Comparison of ENCODE assay signal across 8 cellular contexts in the genomic region with DNA sequence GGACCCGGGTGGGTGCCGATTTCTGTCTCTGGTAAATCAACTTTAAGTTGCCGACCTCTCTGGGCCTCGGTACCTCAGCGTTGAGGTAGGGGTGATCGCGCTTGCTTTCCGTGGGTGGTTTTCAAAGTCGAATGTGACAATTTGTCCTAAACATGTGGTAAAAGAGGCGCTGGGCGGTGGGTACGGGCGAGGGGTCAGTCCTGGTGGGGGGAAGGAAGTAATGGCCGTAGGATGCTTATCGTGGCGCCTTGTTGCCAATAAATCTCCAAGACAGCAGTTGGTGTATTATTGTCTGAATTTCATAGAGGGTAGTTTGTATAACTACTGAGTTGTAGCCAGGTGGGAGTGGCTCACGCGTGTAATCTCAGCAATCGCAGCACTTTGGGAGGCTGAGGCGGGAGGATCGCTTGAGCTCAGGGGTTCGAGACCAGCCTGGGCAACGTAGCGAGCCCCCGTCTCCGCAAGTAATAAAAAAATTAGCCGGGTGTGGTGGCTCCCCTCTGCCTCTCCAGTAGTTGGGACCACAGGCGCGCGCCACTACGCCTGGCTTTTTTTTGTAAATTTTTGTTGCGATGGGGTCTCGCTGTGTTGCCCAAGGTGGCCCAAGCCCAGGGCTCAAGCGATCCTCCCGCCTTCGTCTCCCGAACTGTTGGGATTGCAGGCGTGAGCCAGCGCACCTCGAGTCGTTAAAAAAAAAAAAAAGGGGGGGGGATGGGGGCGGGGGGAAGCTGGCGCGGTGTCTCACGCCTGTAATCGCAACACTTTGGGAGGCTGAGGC. TPM values are rescaled to one million over a fixed set of nuclear protein-coding genes. Genes with fewer than 3 reads are reported as not detected.
DNase-seq lines count a peak whose midpoint lies in the region; ATAC-seq, FAIRE-seq and TF ChIP-seq lines count a peak whose summit lies in the region.

No MANE protein-coding gene starts in this region.

- no peaks in the 10 kb centered on the region for H3K9me3 ChIP-seq in HUES64 (ENCODE audit: insufficient read depth, low read depth, low read length)
- H3K9me3 ChIP-seq in mononuclear cell (ENCODE audit: low read depth, low read length), result no peaks in the 10 kb centered on the region

- ATAC-seq in HG03460 (IDR thresholded peaks at IDR 0.05; ENCODE audit: unreplicated experiment), result no peak

- peaks cover 6% of the 10 kb centered on the region; the same call in 1 of the 2 replicates for H3K4me1 ChIP-seq in HUES64 (ENCODE audit: insufficient read depth, low read length)
- peaks cover 36% of the 10 kb centered on the region for H3K4me1 ChIP-seq in mononuclear cell (ENCODE audit: insufficient read depth, low read length)

- H3K36me3 ChIP-seq in HUES64 (ENCODE audit: insufficient read depth, low read length) (peaks cover 28% of the 10 kb centered on the region), bronchial epithelial cell (ENCODE audit: control insufficient read depth, insufficient read depth, low read length) (peaks cover 9% of the 10 kb centered on the region)

- 39% methylated on average over 46 of the region's 46 CpGs for WGBS in HUES64

- H3K9ac ChIP-seq in HUES64 (ENCODE audit: low read depth, low read length), result peak overlapping the region; percentile 98

- H3K27me3 ChIP-seq in HUES64 (ENCODE audit: insufficient read depth, low read length) (no peaks in the 10 kb centered on the region), bronchial epithelial cell (ENCODE audit: control insufficient read depth, insufficient read depth, low read length) (no peaks in the 10 kb centered on the region), mononuclear cell (ENCODE audit: insufficient read depth, low read length) (no peaks in the 10 kb centered on the region)

- peak; percentile 23 for DNase-seq in COLO668 (lab: John Stamatoyannopoulos, UW; ENCODE audit: unreplicated experiment)
- no peak for DNase-seq in bronchial epithelial cell (ENCODE audit: low read depth)
- DNase-seq in NCI-H2107 (lab: John Stamatoyannopoulos, UW), result no peak
- no peak for DNase-seq in iPS-NIHi7 (ENCODE audit: extremely low spot score)
- DNase-seq in HCEC 1CT, result no peak

- no peak for FAIRE-seq in bronchial epithelial cell (lab: Jason Lieb, UNC)

- no peak for TF ChIP-seq CTCF in bronchial epithelial cell (IDR thresholded peaks at IDR 0.05; ENCODE audit: insufficient read depth, low read length, severe bottlenecking)

- H3K27ac ChIP-seq in HUES64 (ENCODE audit: low read depth, low read length), result peak overlapping the region; percentile 79

- H3K4me3 ChIP-seq in HUES64 (ENCODE audit: low read length) (peak overlapping the region; percentile 86), bronchial epithelial cell (ENCODE audit: low read depth, low read length) (peak overlapping the region; percentile 97), mononuclear cell (ENCODE audit: low read length) (peak overlapping the region; percentile 94)

RNA-seq across cellular contexts. Expression of a gene that starts 0.7 kb away (rescaled TPM):
- polyA plus RNA-seq in HUES64 (2013, experiment 1 of 2), result 64.4 TPM
- 58.6 TPM for polyA plus RNA-seq in HUES64 (2013, experiment 2 of 2)
- 97.9 and 104 TPM in 2 replicates for total RNA-seq in bronchial epithelial cell
- total RNA-seq in mononuclear cell, result 31.7 TPM

RNA-seq across cellular contexts. Expression of a gene that starts 0.9 kb away (rescaled TPM):
- 5.5 TPM for polyA plus RNA-seq in HUES64 (2013, experiment 1 of 2)
- 4.4 TPM for polyA plus RNA-seq in HUES64 (2013, experiment 2 of 2)
- total RNA-seq in bronchial epithelial cell (0.79 and 1.2 TPM in 2 replicates), mononuclear cell (1.9 TPM)

RNA-seq across cellular contexts. Expression of a gene that starts 16.5 kb away (rescaled TPM):
- 2.5 TPM for polyA plus RNA-seq in HUES64 (2013, experiment 1 of 2)
- polyA plus RNA-seq in HUES64 (2013, experiment 2 of 2), result 3.6 TPM
- total RNA-seq in bronchial epithelial cell (1.0 and 2.4 TPM in 2 replicates), mononuclear cell (0.63 TPM)

RNA-seq across cellular contexts. Expression of a gene that starts 35.4 kb away (rescaled TPM):
- polyA plus RNA-seq in HUES64 (2013, experiment 1 of 2), result 4.5 TPM
- polyA plus RNA-seq in HUES64 (2013, experiment 2 of 2), result 6.1 TPM
- 7.3 and 12.4 TPM in 2 replicates for total RNA-seq in bronchial epithelial cell
- total RNA-seq in mononuclear cell, result 18.6 TPM

RNA-seq across cellular contexts. Expression of a gene that starts 54.5 kb away (rescaled TPM):
- polyA plus RNA-seq in HUES64 (2013, experiment 1 of 2), result 13.1 TPM
- 10.2 TPM for polyA plus RNA-seq in HUES64 (2013, experiment 2 of 2)
- total RNA-seq in bronchial epithelial cell (6.5 and 7.1 TPM in 2 replicates), mononuclear cell (5.6 TPM)
